9 cellular contexts compared by ENCODE assay signal in genomic region chr5:171798413-171798812, GRCh38. TPM values are rescaled to one million over a fixed set of nuclear protein-coding genes. Genes with fewer than 3 reads are reported as not detected.
"Had no signal": no experiment of that assay in that cellular context is flagged by ENCODE, and none has a peak within 500 bp of the region (broad histone marks: within the 10 kb centered on the region; RNA-seq: fewer than 3 reads in every experiment).

No MANE protein-coding gene starts in this region.

- H3K36me3 Mint-ChIP-seq: IgD-negative memory B cell had no signal

- H3K4me1 Mint-ChIP-seq: IgD-negative memory B cell had no signal

- DNase-seq: H9, HCEC 1CT, HFFc6 had no signal

- H3K4me3 Mint-ChIP-seq: GM23338, H9, HFFc6, IgD-negative memory B cell had no signal

- H3K27ac Mint-ChIP-seq: GM23338, H9, HFFc6, IgD-negative memory B cell had no signal

- H3K27ac ChIP-seq: HL-60 had no signal

- ATAC-seq: HepG2 had no signal

- H3K9me3 Mint-ChIP-seq: GM23338, H9, HFFc6 had no signal

- H3K4me3 ChIP-seq: GM23338 had no signal

RNA-seq across cellular contexts. Expression of gene SMIM23, which starts 12.8 kb away (rescaled TPM):
- total RNA-seq: GM23338, H1, H9, HepG2, HFFc6, HT1080 had no signal
- polyA plus RNA-seq: GM23338, H1, HepG2, IgD-negative memory B cell had no signal
